In genomic region chr1:232589809-232590741, GRCh38 we compare ENCODE assay signal across 9 cellular contexts. TPM values are rescaled to one million over a fixed set of nuclear protein-coding genes. Genes with fewer than 3 reads are reported as not detected.
DNase-seq lines count a peak whose midpoint lies in the region; ATAC-seq, FAIRE-seq and TF ChIP-seq lines count a peak whose summit lies in the region.
"Had no signal": no experiment of that assay in that cellular context is flagged by ENCODE, and none has a peak within 500 bp of the region (broad histone marks: within the 10 kb centered on the region; RNA-seq: fewer than 3 reads in every experiment).

No MANE protein-coding gene starts in this region.

- peak overlapping the region; percentile 45 to 87 for H3K27ac ChIP-seq in left lung

- H3K4me1 ChIP-seq in left lung (peaks cover 10 to 59% of the 10 kb centered on the region in 2 donors), HAP-1 (peaks cover 9% of the 10 kb centered on the region)

- in situ Hi-C loops in Caki2 (cut with HindIII; ENCODE audit: low pct_unique_long_range_greater_than_20kb, low sequenced_read_pairs) (no loop called here), HAP-1 (cut with MboI; ENCODE audit: low sequenced_read_pairs) (no loop called here)

- H3K27me3 ChIP-seq in left lung (no peaks in the 10 kb centered on the region), HAP-1 (ENCODE audit: low read depth) (no peaks in the 10 kb centered on the region)

- H3K36me3 ChIP-seq in left lung, result no peaks in the 10 kb centered on the region
- no peaks in the 10 kb centered on the region for H3K36me3 ChIP-seq in HAP-1 (replicated peaks)

- FAIRE-seq in RCC 7860 (lab: Jason Lieb, UNC), result peak; percentile 83

- intact Hi-C loops in left lung (cut with DNase I), result no loop called here

- H3K4me3 ChIP-seq in left lung (no peak overlapping the region), HAP-1 (no peak overlapping the region)

- ATAC-seq in GM21723 (IDR thresholded peaks at IDR 0.05; ENCODE audit: unreplicated experiment), result peak; percentile 30
- peak; percentile 74 for ATAC-seq in left lung

- peak; percentile 53 for DNase-seq in Caki2 (ENCODE audit: low read depth)
- DNase-seq in RCC 7860 (ENCODE audit: low spot score), result peak; percentile 56
- no peak for DNase-seq in left lung
- DNase-seq in LoVo (ENCODE audit: low spot score), result no peak
- no peak for DNase-seq in HAP-1 (ENCODE audit: low spot score in 2 of 2)
- DNase-seq in NCI-H345 treated with DMSO at 0.1 percent for 48 hours (lab: John Stamatoyannopoulos, UW; ENCODE audit: unreplicated experiment), result no peak
- DNase-seq in stimulated activated CD4-positive, alpha-beta T cell treated with anti-CD3 and anti-CD28 coated beads, Interleukin-1b, Interleukin-23, amount 100 ng/mL, for 48 hours, result no peak
- DNase-seq: Karpas-422 had no signal

- H3K9me3 ChIP-seq in left lung (no peaks in the 10 kb centered on the region), HAP-1 (no peaks in the 10 kb centered on the region)

- no peak for TF ChIP-seq CTCF in left lung (IDR thresholded peaks at IDR 0.05)

RNA-seq across cellular contexts. Expression of gene SIPA1L2, which starts 39.9 kb away (rescaled TPM):
- total RNA-seq in Caki2 (2014; rRNA removed; shearing (Covaris generic); ENCODE audit: low replicate concordance), result 10.7 and 12.8 TPM in 2 replicates
- 10 to 100 TPM; 19.4 to 28.8 TPM for total RNA-seq in left lung

Comparison
In these comparisons a context has a peak if more than half of its experiments do, and no peak if none do; other contexts are left out.
1. DNase-seq: peak in Caki2 (single experiment) and RCC 7860 (single experiment); none in left lung (0 of 2), LoVo (single experiment), HAP-1 (0 of 2), NCI-H345 treated with DMSO at 0.1 percent for 48 hours (single experiment) and stimulated activated CD4-positive, alpha-beta T cell treated with anti-CD3 and anti-CD28 coated beads, Interleukin-1b, Interleukin-23, amount 100 ng/mL, for 48 hours (single experiment).